1 cellular context compared by ENCODE assay signal in genomic region chr22:18073927-18074326, GRCh38. TPM values are rescaled to one million over a fixed set of nuclear protein-coding genes. Genes with fewer than 3 reads are reported as not detected.
"Had no signal": no experiment of that assay in that cellular context is flagged by ENCODE, and none has a peak within 500 bp of the region (broad histone marks: within the 10 kb centered on the region; RNA-seq: fewer than 3 reads in every experiment).

No MANE protein-coding gene starts in this region.

RNA-seq across cellular contexts. Expression of gene TUBA8, which starts 36.7 kb away (rescaled TPM):
- total RNA-seq: MCF 10A had no signal
